1 cellular context compared by ENCODE assay signal in the genomic region with DNA sequence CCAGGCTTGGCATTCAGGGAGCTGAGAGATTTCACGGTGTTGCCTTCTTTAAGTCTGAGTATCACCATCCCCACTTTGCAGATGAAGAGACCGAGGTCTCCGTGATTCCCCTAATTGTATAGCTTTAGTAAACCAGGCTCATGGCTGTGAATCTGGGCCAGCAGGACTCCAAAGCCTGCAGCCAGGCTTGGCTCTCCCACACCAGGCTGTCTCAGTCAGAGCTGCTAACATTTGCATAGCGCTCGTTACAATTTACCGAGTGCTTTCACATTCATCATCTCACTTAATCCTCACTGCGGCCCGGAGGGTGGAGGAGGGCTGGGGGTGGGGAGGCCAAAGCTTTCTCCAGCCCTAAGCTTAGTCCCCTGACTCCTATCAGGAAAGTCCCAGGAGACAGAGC.
TF ChIP-seq lines count a peak whose summit lies in the region.

No MANE protein-coding gene starts in this region.

TF ChIP-seq in GM23338, 12 proteins besides CTCF, POLR2A, EP300 and RAD21 (continued from another document):
- TF ChIP-seq ZNF462 (CRISPR knock-in tag; IDR thresholded peaks at IDR 0.05) (peak; percentile 3; the same call in 1 of the 2 replicates), EZH2phosphoT487 (IDR thresholded peaks at IDR 0.05; ENCODE audit: unreplicated experiment) (no peak), ZNF114 (CRISPR knock-in tag; IDR thresholded peaks at IDR 0.05) (no peak)
- TF ChIP-seq, protein P1, sequence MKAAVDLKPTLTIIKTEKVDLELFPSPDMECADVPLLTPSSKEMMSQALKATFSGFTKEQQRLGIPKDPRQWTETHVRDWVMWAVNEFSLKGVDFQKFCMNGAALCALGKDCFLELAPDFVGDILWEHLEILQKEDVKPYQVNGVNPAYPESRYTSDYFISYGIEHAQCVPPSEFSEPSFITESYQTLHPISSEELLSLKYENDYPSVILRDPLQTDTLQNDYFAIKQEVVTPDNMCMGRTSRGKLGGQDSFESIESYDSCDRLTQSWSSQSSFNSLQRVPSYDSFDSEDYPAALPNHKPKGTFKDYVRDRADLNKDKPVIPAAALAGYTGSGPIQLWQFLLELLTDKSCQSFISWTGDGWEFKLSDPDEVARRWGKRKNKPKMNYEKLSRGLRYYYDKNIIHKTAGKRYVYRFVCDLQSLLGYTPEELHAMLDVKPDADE (IDR thresholded peaks at IDR 0.05): no peak
